In the genomic region with DNA sequence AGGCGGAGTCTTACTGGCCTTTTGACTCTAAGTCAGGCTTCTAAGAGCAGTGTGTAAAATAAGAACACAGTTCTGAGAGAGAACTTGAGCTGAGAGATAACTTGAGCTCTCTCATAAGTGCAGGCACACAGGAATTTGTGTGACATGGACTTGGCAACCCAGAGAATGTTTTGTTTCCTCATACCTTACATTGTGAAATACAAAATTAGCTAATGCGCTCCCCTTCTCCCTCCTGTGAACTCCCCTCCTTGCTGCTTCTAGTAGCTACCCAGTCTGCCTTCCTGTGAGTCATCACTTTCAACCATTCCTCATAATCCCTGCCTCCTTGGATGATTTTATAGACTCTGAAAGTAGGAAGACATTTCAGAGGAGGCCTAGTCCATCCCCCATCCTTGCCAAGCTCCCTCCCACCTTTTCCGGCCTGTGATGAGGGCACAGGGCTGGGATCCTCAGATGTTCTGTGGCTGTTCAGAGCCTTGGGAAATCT, we compare ENCODE assay signal across 9 cellular contexts. TPM values are rescaled to one million over a fixed set of nuclear protein-coding genes. Genes with fewer than 3 reads are reported as not detected.
DNase-seq lines count a peak whose midpoint lies in the region; TF ChIP-seq lines count a peak whose summit lies in the region.
"Had no signal": no experiment of that assay in that cellular context is flagged by ENCODE, and none has a peak within 500 bp of the region (broad histone marks: within the 10 kb centered on the region; RNA-seq: fewer than 3 reads in every experiment).

No MANE protein-coding gene starts in this region.

- DNase-seq in Daoy (ENCODE audit: low read depth) (peak; percentile 90), RKO (ENCODE audit: low spot score) (peak; percentile 37), fibroblast of peridontal ligament (ENCODE audit: extremely low read depth) (peak; percentile 98), prostate gland (ENCODE audit: low spot score) (peak; percentile 72), DMS 273 (lab: John Stamatoyannopoulos, UW; ENCODE audit: unreplicated experiment) (no peak), NCI-H345 (lab: John Stamatoyannopoulos, UW) (no peak), GM19238 (ENCODE audit: insufficient read length, low spot score) (no peak)
- DNase-seq in activated effector memory CD4-positive, alpha-beta T cell treated with anti-CD3 and anti-CD28 coated beads, Interleukin-2, amount 50 U/mL, for 16 hours: no peak
- DNase-seq: activated CD4-positive, alpha-beta T cell treated with anti-CD3 and anti-CD28 coated beads, Interleukin-2, amount 50 U/mL, for 48 hours had no signal

- TF ChIP-seq CTCF in prostate gland (IDR thresholded peaks at IDR 0.05): no peak

- WGBS in prostate gland: 45% methylated on average over 3 of the region's 3 CpGs

- no peak overlapping the region for H3K4me3 ChIP-seq in prostate gland

- no peaks in the 10 kb centered on the region for H3K9me3 ChIP-seq in prostate gland

- peak overlapping the region; percentile 37 to 74 for H3K27ac ChIP-seq in prostate gland

- intact Hi-C loops in prostate gland (cut with DNase I): loop anchor here (2.0 to 5.0 kb wide), 2 partner anchors 26 to 72 kb away; a partner anchor contains a TSS

- H3K4me1 ChIP-seq in prostate gland (replicated peaks): no peaks in the 10 kb centered on the region

- H3K27me3 ChIP-seq in prostate gland (replicated peaks; ENCODE audit: insufficient read depth): no peaks in the 10 kb centered on the region

- TF ChIP-seq POLR2A in prostate gland (IDR thresholded peaks at IDR 0.05): no peak

- H3K36me3 ChIP-seq in prostate gland: no peaks in the 10 kb centered on the region

RNA-seq across cellular contexts. Expression of a gene that starts 22.6 kb away (rescaled TPM):
- total RNA-seq in Daoy (2014; rRNA removed; shearing (Covaris generic)): 0.06 TPM in 1 of 2 replicates, not detected in the other
- 1 to 10 TPM in 1 of 2 donors, under 1 TPM in 1; 0.59 to 2.3 TPM for total RNA-seq in prostate gland

RNA-seq across cellular contexts. Expression of a gene that starts 27.0 kb away (rescaled TPM):
- 22.1 and 26.6 TPM in 2 replicates for total RNA-seq in Daoy (2014; rRNA removed; shearing (Covaris generic))
- total RNA-seq in prostate gland: 10 to 100 TPM; 41.3 to 70.0 TPM

Comparison
In these comparisons a context has a peak if more than half of its experiments do, and no peak if none do; other contexts are left out.
1. DNase-seq: peak in Daoy (single experiment), RKO (single experiment), fibroblast of peridontal ligament (single experiment) and prostate gland (single experiment); none in DMS 273 (single experiment), activated effector memory CD4-positive, alpha-beta T cell treated with anti-CD3 and anti-CD28 coated beads, Interleukin-2, amount 50 U/mL, for 16 hours (single experiment), NCI-H345 (single experiment) and GM19238 (single experiment).